Comparison of ENCODE assay signal across 20 cellular contexts in genomic region chr3:195171093-195171873, GRCh38.
DNase-seq lines count a peak whose midpoint lies in the region; ATAC-seq, FAIRE-seq and TF ChIP-seq lines count a peak whose summit lies in the region.
"Had no signal": no experiment of that assay in that cellular context is flagged by ENCODE, and none has a peak within 500 bp of the region (broad histone marks: within the 10 kb centered on the region; RNA-seq: fewer than 3 reads in every experiment).

No MANE protein-coding gene starts in this region.

- no peaks in the 10 kb centered on the region for H4K20me1 ChIP-seq in BLaER1
- no peaks in the 10 kb centered on the region for H4K20me1 ChIP-seq in K562 (replicated peaks; ENCODE audit: control insufficient read depth, insufficient read depth, low read length)

- H3K4me3 ChIP-seq in BLaER1 (no peak overlapping the region), K562 (no peak overlapping the region), heart left ventricle (no peak overlapping the region), neutrophil (ENCODE audit: low read depth in 1 of 2, low read length in 1 of 2) (no peak overlapping the region)
- H3K4me3 ChIP-seq: suprapubic skin had no signal

- no peaks in the 10 kb centered on the region for H3K79me2 ChIP-seq in K562 (ENCODE audit: control insufficient read depth, insufficient read depth, low read length)

- DNase-seq in K562 (ENCODE audit: extremely low read depth in 1 of 4, low spot score in 3 of 4), result no peak
- peak in 2 of 5 donors; percentile 58 to 77 for DNase-seq in heart left ventricle
- no peak for DNase-seq in activated naive CD4-positive, alpha-beta T cell treated with anti-CD3 and anti-CD28 coated beads, Interleukin-2, amount 50 U/mL, for 72 hours (ENCODE audit: low spot score in 2 of 2)
- no peak for DNase-seq in NCI-H1930 (lab: John Stamatoyannopoulos, UW)
- no peak for DNase-seq in retina
- DNase-seq: activated CD4-positive, alpha-beta T cell treated with anti-CD3 and anti-CD28 coated beads for 36 hours; activated CD8-positive, alpha-beta memory T cell treated with anti-CD3 and anti-CD28 coated beads, Interleukin-2, amount 10 ng/mL, durations not matched to agents 7 days and 5 days; activated naive CD8-positive, alpha-beta T cell treated with anti-CD3 and anti-CD28 coated beads, Interleukin-2, amount 50 U/mL, for 24 hours; glutamatergic neuron; HFFc6; midbrain had no signal

- in situ Hi-C loops in K562 (cut with MboI), result no loop called here

- no peak overlapping the region for H2AFZ ChIP-seq in K562 (ENCODE audit: low read depth, low read length)

- no peaks in the 10 kb centered on the region for H3K9me3 ChIP-seq in BLaER1
- no peaks in the 10 kb centered on the region for H3K9me3 ChIP-seq in K562 (replicated peaks; ENCODE audit: control insufficient read depth, insufficient read depth, low read depth, low read length)
- no peaks in the 10 kb centered on the region for H3K9me3 ChIP-seq in heart left ventricle
- H3K9me3 ChIP-seq in neutrophil, result no peaks in the 10 kb centered on the region
- H3K9me3 ChIP-seq: suprapubic skin had no signal

- TF ChIP-seq CTCF in K562 (IDR thresholded peaks at IDR 0.05 in 2 of 3, conservative IDR thresholded peaks at IDR 0.05 in 1 of 3; ENCODE audit: insufficient read depth in 2 of 3, low read depth in 1 of 3, low read length in 3 of 3) (no peak), heart left ventricle (IDR thresholded peaks at IDR 0.05) (peak in 1 of 12 donors; percentile 7), neutrophil (IDR thresholded peaks at IDR 0.05) (no peak)

- no peak overlapping the region for H3K9ac ChIP-seq in BLaER1
- peak overlapping the region in 1 of 2 experiments; percentile 67; a peak in 1 of 4 replicates for H3K9ac ChIP-seq in K562 (ENCODE audit: insufficient read depth in 1 of 2, low read depth in 2 of 2, low read length in 2 of 2)

- ATAC-seq in K562 (no peak), heart left ventricle (peak; percentile 66 to 95 (median 87)), GM21360 (IDR thresholded peaks at IDR 0.05; ENCODE audit: unreplicated experiment) (no peak)
- ATAC-seq in activated naive CD4-positive, alpha-beta T cell treated with anti-CD3 and anti-CD28 coated beads, Interleukin-2, amount 50 U/mL, for 72 hours, result no peak
- ATAC-seq: activated CD8-positive, alpha-beta memory T cell treated with anti-CD3 and anti-CD28 coated beads, Interleukin-2, amount 10 ng/mL, durations not matched to agents 7 days and 5 days; left lobe of liver had no signal

- H3K27ac ChIP-seq in BLaER1, result no peak overlapping the region
- no peak overlapping the region for H3K27ac ChIP-seq in K562 (ENCODE audit: extremely low read depth, low read depth, low read length)
- H3K27ac ChIP-seq in heart left ventricle, result peak overlapping the region in 7 of 12 donors; percentile 2 to 66 (median 34)
- H3K27ac ChIP-seq in neutrophil, result peak overlapping the region; percentile 49
- H3K27ac ChIP-seq: suprapubic skin had no signal

- H3K36me3 ChIP-seq in BLaER1 (peaks cover 6% of the 10 kb centered on the region; the same call in 1 of the 2 replicates), K562 (ENCODE audit: control insufficient read depth, insufficient read depth, low read length) (peaks cover 5% of the 10 kb centered on the region; the same call in 2 of the 3 replicates), heart left ventricle (no peaks in the 10 kb centered on the region), neutrophil (no peaks in the 10 kb centered on the region)
- H3K36me3 ChIP-seq: suprapubic skin had no signal

- CTCF ChIA-PET in K562 (lab: Yijun Ruan, JAX; ENCODE audit: low intra/inter-chr PET ratio), result no interaction called here

- POLR2A ChIA-PET in K562 (lab: Yijun Ruan, JAX), result interaction anchor here (0.7 to 1.4 kb wide), 3 partner anchors 9 to 588 kb away, joined by 3 to 5 read pairs (median 4); no protein-coding TSS in a partner anchor

- BruUV-seq in K562 (replicated peaks; lab: Mats Ljungman, UMichigan), result no TSS peak

- FAIRE-seq in K562 (lab: Jason Lieb, UNC), result no peak
- FAIRE-seq: G401.6, TTC549 had no signal

- no peak for TF ChIP-seq EP300 in K562 (IDR thresholded peaks at IDR 0.05; ENCODE audit: low read length)

- intact Hi-C loops in K562 (cut with micrococcal nuclease) (no loop called here), heart left ventricle (cut with DNase I) (no loop called here)

- no peak overlapping the region for H3K27ac Mint-ChIP-seq in activated naive CD4-positive, alpha-beta T cell treated with anti-CD3 and anti-CD28 coated beads, Interleukin-2, amount 50 U/mL, for 72 hours
- H3K27ac Mint-ChIP-seq: activated CD4-positive, alpha-beta T cell treated with anti-CD3 and anti-CD28 coated beads for 36 hours; activated CD8-positive, alpha-beta memory T cell treated with anti-CD3 and anti-CD28 coated beads, Interleukin-2, amount 10 ng/mL, durations not matched to agents 7 days and 5 days; activated naive CD8-positive, alpha-beta T cell treated with anti-CD3 and anti-CD28 coated beads, Interleukin-2, amount 50 U/mL, for 24 hours; activated T-helper 2 cell treated with anti-CD3 and anti-CD28 coated beads, Interferon-gamma antibody, Interleukin-2, Interleukin-4, amounts not matched to agents 10 μg/mL and 5 μg/mL and 100 μg/mL, durations not matched to agents 14 hours and 24 hours and 36 hours; HFFc6; IgD-negative memory B cell had no signal

- 71% methylated on average over 15 of the region's 15 CpGs for WGBS in K562 (ENCODE audit: insufficient coverage, low coverage, missing lambda C conversion rate)
- 46 to 55% (median 48%) methylated on average over 14 to 15 of the region's 15 CpGs for WGBS in heart left ventricle, 4 donors

- no peaks in the 10 kb centered on the region for H3K36me3 Mint-ChIP-seq in activated naive CD4-positive, alpha-beta T cell treated with anti-CD3 and anti-CD28 coated beads, Interleukin-2, amount 50 U/mL, for 72 hours
- H3K36me3 Mint-ChIP-seq: activated CD8-positive, alpha-beta memory T cell treated with anti-CD3 and anti-CD28 coated beads, Interleukin-2, amount 10 ng/mL, durations not matched to agents 7 days and 5 days; IgD-negative memory B cell had no signal

- no peaks in the 10 kb centered on the region for H3K9me1 ChIP-seq in K562 (ENCODE audit: control insufficient read depth, insufficient read depth, low read length)

- H3K9me3 Mint-ChIP-seq in activated naive CD4-positive, alpha-beta T cell treated with anti-CD3 and anti-CD28 coated beads, Interleukin-2, amount 50 U/mL, for 72 hours, result no peaks in the 10 kb centered on the region
- H3K9me3 Mint-ChIP-seq: activated naive CD8-positive, alpha-beta T cell treated with anti-CD3 and anti-CD28 coated beads, Interleukin-2, amount 50 U/mL, for 24 hours; activated T-helper 2 cell treated with anti-CD3 and anti-CD28 coated beads, Interferon-gamma antibody, Interleukin-2, Interleukin-4, amounts not matched to agents 10 μg/mL and 5 μg/mL and 100 μg/mL, durations not matched to agents 14 hours and 24 hours and 36 hours; HFFc6; IgD-negative memory B cell had no signal

- H3K4me2 ChIP-seq in BLaER1, result peak overlapping the region; percentile 71
- no peak overlapping the region for H3K4me2 ChIP-seq in K562 (ENCODE audit: insufficient read depth, low read length)

- H3K27me3 ChIP-seq in BLaER1 (no peaks in the 10 kb centered on the region), K562 (ENCODE audit: control insufficient read depth in 2 of 2, insufficient read depth in 2 of 2, low read length in 2 of 2) (no peaks in the 10 kb centered on the region), heart left ventricle (no peaks in the 10 kb centered on the region), neutrophil (no peaks in the 10 kb centered on the region)
- H3K27me3 ChIP-seq: suprapubic skin had no signal

- H3K4me1 ChIP-seq in BLaER1, result peaks cover 53% of the 10 kb centered on the region
- H3K4me1 ChIP-seq in K562 (replicated peaks in 1 of 2; ENCODE audit: control insufficient read depth in 2 of 2, insufficient read depth in 2 of 2, low read length in 2 of 2), result peaks cover 11 to 12% of the 10 kb centered on the region in 2 experiments
- H3K4me1 ChIP-seq in heart left ventricle, result peaks cover 4 to 43% (median 22%) of the 10 kb centered on the region in 12 donors
- peaks cover 39 to 42% of the 10 kb centered on the region in 2 experiments for H3K4me1 ChIP-seq in neutrophil (ENCODE audit: control insufficient read depth in 1 of 2, insufficient read depth in 1 of 2, low read depth in 1 of 2, low read length in 1 of 2)

- no peak for TF ChIP-seq POLR2A in K562 (conservative IDR thresholded peaks at IDR 0.05)
- no peak for TF ChIP-seq POLR2A in heart left ventricle (IDR thresholded peaks at IDR 0.05)

- TF ChIP-seq RAD21 in K562 (CRISPR knock-in tag; conservative IDR thresholded peaks at IDR 0.05 in 1 of 2, IDR thresholded peaks at IDR 0.05 in 1 of 2), result no peak

TF ChIP-seq in K562, 482 proteins besides CTCF, POLR2A, EP300 and RAD21:
- TF ChIP-seq CBFA2T2 (conservative IDR thresholded peaks at IDR 0.05) (no peak), MEF2A (IDR thresholded peaks at IDR 0.05; ENCODE audit: control insufficient read depth, low read depth, low read length) (0 out of 2 replicates have a peak, but pooled peaks have one; percentile 14)

Comparison
In these comparisons a context has a peak if more than half of its experiments do, and no peak if none do; other contexts are left out.
1. H3K27ac ChIP-seq: peak in heart left ventricle (7 of 12) and neutrophil (single experiment); none in BLaER1 (single experiment) and K562 (single experiment).
2. ATAC-seq: peak in heart left ventricle (4 of 4); none in K562 (single experiment), activated naive CD4-positive, alpha-beta T cell treated with anti-CD3 and anti-CD28 coated beads, Interleukin-2, amount 50 U/mL, for 72 hours (0 of 2) and GM21360 (single experiment).